In the genomic region with DNA sequence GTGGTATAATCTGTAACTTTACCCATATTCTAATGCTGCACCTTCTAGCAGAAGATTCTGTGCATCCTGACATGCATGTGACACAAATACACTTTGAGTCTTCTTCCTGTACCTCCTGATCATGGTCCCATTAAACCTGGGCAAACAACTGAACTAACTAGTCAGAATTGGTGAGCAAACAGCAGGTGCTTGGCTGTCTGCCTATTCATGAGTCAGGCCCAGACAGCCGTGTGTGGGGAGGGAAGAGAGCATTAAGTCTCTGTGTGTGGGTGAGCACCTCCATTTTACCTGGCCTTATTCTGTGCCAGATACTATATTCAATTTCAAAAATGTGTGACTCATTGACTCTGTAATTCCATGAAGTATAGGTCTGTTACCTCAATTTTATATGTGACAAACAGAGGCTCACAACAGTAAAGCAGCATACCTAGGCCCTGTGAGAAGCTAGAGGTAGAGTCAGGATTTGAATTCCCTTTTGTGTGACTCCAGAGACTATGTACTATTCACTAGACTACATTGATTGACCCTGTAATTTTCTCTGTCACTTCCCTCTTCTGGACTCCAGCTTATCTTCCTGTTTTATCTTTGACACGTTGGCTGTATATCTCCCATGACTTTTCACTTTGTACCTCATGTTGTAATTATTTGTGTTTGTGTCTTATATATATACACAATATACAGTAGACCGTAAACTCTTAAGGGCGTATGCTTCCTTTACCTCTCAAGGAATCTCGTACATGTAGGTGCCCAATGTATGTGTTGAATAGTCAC, we compare ENCODE assay signal across 9 cellular contexts. TPM values are rescaled to one million over a fixed set of nuclear protein-coding genes. Genes with fewer than 3 reads are reported as not detected.
DNase-seq lines count a peak whose midpoint lies in the region; ATAC-seq, FAIRE-seq and TF ChIP-seq lines count a peak whose summit lies in the region.
"Had no signal": no experiment of that assay in that cellular context is flagged by ENCODE, and none has a peak within 500 bp of the region (broad histone marks: within the 10 kb centered on the region; RNA-seq: fewer than 3 reads in every experiment).

No MANE protein-coding gene starts in this region.

- H3K4me3 ChIP-seq in pancreas (no peak overlapping the region), endodermal cell (ENCODE audit: low read length) (no peak overlapping the region)

- peaks cover 17% of the 10 kb centered on the region for H3K36me3 Mint-ChIP-seq in endodermal cell (ENCODE audit: low read depth)

- intact Hi-C loops in pancreas (cut with DNase I), result no loop called here

- peak; percentile 63 for FAIRE-seq in pancreas (lab: Jason Lieb, UNC)

- DNase-seq in DMS53 (lab: John Stamatoyannopoulos, UW) (peak; percentile 97), NCI-H2029 treated with DMSO at 0.1 percent for 48 hours (lab: John Stamatoyannopoulos, UW) (peak; percentile 83), dermis blood vessel endothelial cell (peak; percentile 90), pancreas (peak; percentile 71 to 90 (median 86)), endodermal cell (no peak)
- DNase-seq in activated CD4-positive, CD25-positive, alpha-beta regulatory T cell treated with anti-CD3 and anti-CD28 coated beads, Interleukin-2, amount 50 U/mL, for 72 hours, result peak; percentile 46

- peaks cover 1% of the 10 kb centered on the region for H3K27me3 Mint-ChIP-seq in endodermal cell (ENCODE audit: insufficient read depth)
- H3K27me3 Mint-ChIP-seq: central memory CD8-positive, alpha-beta T cell had no signal

- no peaks in the 10 kb centered on the region for H3K36me3 ChIP-seq in pancreas
- H3K36me3 ChIP-seq in endodermal cell (ENCODE audit: control insufficient read depth, insufficient read depth, low read length), result peaks cover 7% of the 10 kb centered on the region

- no peak for TF ChIP-seq CTCF in pancreas (IDR thresholded peaks at IDR 0.05)
- no peak for TF ChIP-seq CTCF in endodermal cell (conservative IDR thresholded peaks at IDR 0.05)

- H3K27me3 ChIP-seq in pancreas, result no peaks in the 10 kb centered on the region
- H3K27me3 ChIP-seq in endodermal cell (ENCODE audit: control insufficient read depth, insufficient read depth, low read length, poor library complexity, severe bottlenecking), result no peaks in the 10 kb centered on the region

- H3K4me3 Mint-ChIP-seq in endodermal cell, result no peak overlapping the region
- H3K4me3 Mint-ChIP-seq: central memory CD8-positive, alpha-beta T cell had no signal

- H3K4me1 ChIP-seq in pancreas (peaks cover 26 to 62% (median 31%) of the 10 kb centered on the region in 3 donors), endodermal cell (ENCODE audit: control insufficient read depth, insufficient read depth, low read length) (peaks cover 5% of the 10 kb centered on the region)

- H3K4me1 Mint-ChIP-seq in endodermal cell, result peaks cover 10% of the 10 kb centered on the region

- ATAC-seq in pancreas (peak; percentile 87 to 93 (median 92)), GM21529 (IDR thresholded peaks at IDR 0.05; ENCODE audit: unreplicated experiment) (no peak), GM21367 (IDR thresholded peaks at IDR 0.05; ENCODE audit: unreplicated experiment) (no peak)

- no peak overlapping the region for H3K9ac ChIP-seq in endodermal cell (ENCODE audit: extremely low read depth, low read length, poor library complexity, severe bottlenecking)

- H3K9me3 ChIP-seq in pancreas (no peaks in the 10 kb centered on the region), endodermal cell (ENCODE audit: control insufficient read depth, low read length) (peaks cover 26% of the 10 kb centered on the region)

- peaks cover 31% of the 10 kb centered on the region for H3K9me3 Mint-ChIP-seq in endodermal cell

- WGBS in pancreas, 2 donors, result 49 to 50% methylated on average over 5 of the region's 5 CpGs
- WGBS in endodermal cell (ENCODE audit: insufficient coverage in 1 of 2, insufficient read length in 1 of 2), 2 experiments, result 90 to 96% methylated on average over 2 to 5 of the region's 5 CpGs

- peak overlapping the region; percentile 71 to 89 (median 81) for H3K27ac ChIP-seq in pancreas
- H3K27ac ChIP-seq in endodermal cell (ENCODE audit: low read depth, low read length), result no peak overlapping the region

- no peak overlapping the region for H3K27ac Mint-ChIP-seq in endodermal cell

RNA-seq across cellular contexts. Expression of a gene that starts 32.2 kb away (rescaled TPM):
- total RNA-seq in dermis blood vessel endothelial cell, result 15.5 and 19.6 TPM in 2 replicates
- 10 to 100 TPM; 17.8 to 41.9 (median 22.8) TPM for total RNA-seq in pancreas
- 10 to 100 TPM in 1 of 2 donors, 1 to 10 TPM in 1; 8.9 to 12.2 TPM for polyA plus RNA-seq in pancreas
- 1 to 10 TPM; 5.7 to 5.9 TPM for total RNA-seq in endodermal cell
- polyA plus RNA-seq in endodermal cell (2013, experiment 1 of 2), result 10.2 TPM
- polyA plus RNA-seq in endodermal cell (2013, experiment 2 of 2), result 8.1 TPM

Comparison
In these comparisons a context has a peak if more than half of its experiments do, and no peak if none do; other contexts are left out.
1. ATAC-seq: peak in pancreas (4 of 4); none in GM21529 (single experiment) and GM21367 (single experiment).